Comparison of ENCODE assay signal across 21 cellular contexts in the genomic region with DNA sequence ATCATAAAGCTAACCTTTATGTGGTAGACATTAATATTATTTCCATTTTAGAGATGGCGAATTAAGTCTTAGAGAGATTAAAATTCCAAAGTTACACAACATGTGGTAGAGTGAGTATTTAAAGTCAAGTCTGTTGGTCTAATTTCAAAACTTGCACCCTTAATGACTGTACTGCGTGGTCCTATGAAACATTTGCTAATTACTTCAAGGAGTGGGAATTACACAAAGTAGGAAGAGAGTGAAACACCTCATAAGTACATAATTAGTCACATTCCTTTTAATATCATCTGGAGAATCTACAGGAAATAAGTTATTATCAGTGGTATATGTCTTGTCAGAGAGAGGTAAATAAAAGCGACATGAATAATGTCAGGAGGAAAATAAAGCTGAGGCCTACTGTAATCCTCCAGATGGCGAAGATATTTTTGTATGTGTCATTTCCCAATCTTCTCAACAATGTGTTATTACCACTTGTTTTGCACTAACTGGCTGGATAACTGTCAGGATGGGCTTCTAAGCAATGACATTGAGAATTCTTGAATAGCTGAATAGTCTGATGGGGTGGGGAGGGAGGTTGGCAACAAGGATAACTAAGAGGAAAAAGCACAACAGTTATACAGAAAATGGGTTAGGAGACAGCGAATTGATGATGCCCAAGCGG.
DNase-seq lines count a peak whose midpoint lies in the region; ATAC-seq and TF ChIP-seq lines count a peak whose summit lies in the region.
"Had no signal": no experiment of that assay in that cellular context is flagged by ENCODE, and none has a peak within 500 bp of the region (broad histone marks: within the 10 kb centered on the region; RNA-seq: fewer than 3 reads in every experiment).

No MANE protein-coding gene starts in this region.

- H3K9me3 ChIP-seq in transverse colon = no peaks in the 10 kb centered on the region
- H3K9me3 ChIP-seq: heart right ventricle, lower lobe of right lung, ovary had no signal

- H3K27ac ChIP-seq in brain microvascular endothelial cell (peak overlapping the region; percentile 70), transverse colon (no peak overlapping the region)
- H3K27ac ChIP-seq: heart right ventricle, lower lobe of right lung, ovary had no signal

- in situ Hi-C loops in brain microvascular endothelial cell (cut with HindIII; ENCODE audit: low pct_ligation_motif_present, low sequenced_read_pairs) = no loop called here
- in situ Hi-C loops in transverse colon (cut with MboI; ENCODE audit: low pct_ligation_motif_present in 1 of 4, low pct_unique_long_range_greater_than_20kb in 1 of 4, low sequenced_read_pairs in 3 of 4) = no loop called here

- H3K4me1 ChIP-seq in transverse colon = peaks cover 5 to 17% (median 13%) of the 10 kb centered on the region in 4 donors

- no peak for ATAC-seq in GM18909 (IDR thresholded peaks at IDR 0.05; ENCODE audit: poor library complexity, unreplicated experiment)
- ATAC-seq in GM21786 (IDR thresholded peaks at IDR 0.05; ENCODE audit: unreplicated experiment) = no peak
- ATAC-seq: GM23338, heart right ventricle, lower lobe of right lung had no signal

- intact Hi-C loops in transverse colon (cut with DNase I; ENCODE audit: low total_unique reads) = no loop called here

- no peak for TF ChIP-seq EP300 in transverse colon (IDR thresholded peaks at IDR 0.05; ENCODE audit: low read depth)

- 88 to 95% methylated on average over 6 of the region's 6 CpGs for WGBS in transverse colon (ENCODE audit: low coverage in 1 of 2), 2 donors

- H3K27me3 ChIP-seq in brain microvascular endothelial cell (replicated peaks) = no peaks in the 10 kb centered on the region
- no peaks in the 10 kb centered on the region for H3K27me3 ChIP-seq in transverse colon
- H3K27me3 ChIP-seq: heart right ventricle, ovary had no signal

- DNase-seq in AG20443 (ENCODE audit: low spot score) = peak; percentile 68
- DNase-seq in HT1080 (ENCODE audit: low read depth) = peak; percentile 56
- peak; percentile 71 for DNase-seq in brain microvascular endothelial cell
- peak; percentile 98 for DNase-seq in iris pigment epithelial cell (ENCODE audit: low read depth)
- DNase-seq in transverse colon = no peak
- DNase-seq in ecto neural progenitor cell (ENCODE audit: low spot score) = no peak
- DNase-seq: activated CD4-positive, alpha-beta memory T cell treated with anti-CD3 and anti-CD28 coated beads for 36 hours; activated naive CD4-positive, alpha-beta T cell treated with anti-CD3 and anti-CD28 coated beads, Interleukin-2, amount 10 ng/mL, durations not matched to agents 7 days and 5 days; activated T-cell treated with anti-CD3 and anti-CD28 coated beads, Interleukin-2, amount 50 U/mL, for 24 hours; cortex of kidney; heart right ventricle; lower lobe of right lung; NCI-H2081; NCI-H510A; ovary; SHP77; stimulated activated CD4-positive, alpha-beta T cell treated with anti-CD3 and anti-CD28 coated beads, Interleukin-4, amount 100 ng/mL, for 1 hour; T-helper 2 cell had no signal

- no peaks in the 10 kb centered on the region for H3K36me3 ChIP-seq in brain microvascular endothelial cell (replicated peaks)
- no peaks in the 10 kb centered on the region for H3K36me3 ChIP-seq in transverse colon
- H3K36me3 ChIP-seq: heart right ventricle, lower lobe of right lung, ovary had no signal

- no peak for TF ChIP-seq POLR2A in transverse colon (IDR thresholded peaks at IDR 0.05)

- H3K4me3 ChIP-seq in brain microvascular endothelial cell (ENCODE audit: low read depth, low read length) = no peak overlapping the region
- H3K4me3 ChIP-seq in transverse colon = no peak overlapping the region
- H3K4me3 ChIP-seq: GM23338, heart right ventricle, lower lobe of right lung, ovary had no signal

- no peak for TF ChIP-seq CTCF in brain microvascular endothelial cell (IDR thresholded peaks at IDR 0.05; ENCODE audit: low read depth, low read length, missing control alignments)
- TF ChIP-seq CTCF in transverse colon (IDR thresholded peaks at IDR 0.05) = no peak

Comparison
In these comparisons a context has a peak if more than half of its experiments do, and no peak if none do; other contexts are left out.
1. DNase-seq: peak in AG20443 (single experiment), HT1080 (single experiment), brain microvascular endothelial cell (single experiment) and iris pigment epithelial cell (single experiment); none in transverse colon (single experiment) and ecto neural progenitor cell (single experiment).